Comparison of ENCODE assay signal across 1 cellular context in genomic region chr14:96309907-96310330, GRCh38.
TF ChIP-seq lines count a peak whose summit lies in the region.

No MANE protein-coding gene starts in this region.

TF ChIP-seq in SK-N-SH, 30 proteins besides CTCF, POLR2A, EP300 and RAD21 (continued from another document):
- TF ChIP-seq ELF1 (IDR thresholded peaks at IDR 0.05), result no peak
- TF ChIP-seq NRF1 (IDR thresholded peaks at IDR 0.05; ENCODE audit: low read depth, low read length), result no peak
- TF ChIP-seq ZBTB33 (IDR thresholded peaks at IDR 0.05; ENCODE audit: borderline replicate concordance, low read depth), result no peak
- no peak for TF ChIP-seq FOXM1 (IDR thresholded peaks at IDR 0.05; ENCODE audit: low read depth)
- TF ChIP-seq MXI1 (IDR thresholded peaks at IDR 0.05; ENCODE audit: low read depth, low read length), result no peak
